26 cellular contexts compared by ENCODE assay signal in genomic region chr14:101626331-101626730, GRCh38.
"Had no signal": no experiment of that assay in that cellular context is flagged by ENCODE, and none has a peak within 500 bp of the region (broad histone marks: within the 10 kb centered on the region; RNA-seq: fewer than 3 reads in every experiment).

No MANE protein-coding gene starts in this region.

- H3K4me1 ChIP-seq: uterus had no signal

- H3K27ac ChIP-seq: stomach, suprapubic skin, testis, thoracic aorta, thyroid gland, tibial artery, tibial nerve, transverse colon, upper lobe of left lung, upper lobe of right lung, uterus, vagina had no signal

- H3K4me3 ChIP-seq: stomach, suprapubic skin, testis, thoracic aorta, thyroid gland, tibial artery, tibial nerve, transverse colon, upper lobe of left lung, upper lobe of right lung, uterus, vagina had no signal

- H3K9me3 ChIP-seq: stomach, suprapubic skin, testis, thoracic aorta, thyroid gland, tibial artery, tibial nerve, transverse colon, upper lobe of left lung, upper lobe of right lung, uterus, vagina had no signal

- DNase-seq: stimulated activated CD4-positive, alpha-beta T cell treated with anti-CD3 and anti-CD28 coated beads, Interleukin-2, amount 100 ng/mL, for 48 hours; stimulated activated CD4-positive, alpha-beta T cell treated with anti-CD3 and anti-CD28 coated beads, Interleukin-4, amount 100 ng/mL, for 1 hour; stimulated activated CD4-positive, alpha-beta T cell treated with anti-CD3 and anti-CD28 coated beads, Interleukin-4, amount 100 ng/mL, for 24 hours; stimulated activated CD4-positive, alpha-beta T cell treated with anti-CD3 and anti-CD28 coated beads, Interleukin-4, amount 100 ng/mL, for 4 hours; stimulated activated CD8-positive, alpha-beta memory T cell treated with anti-CD3 and anti-CD28 coated beads, Interleukin-4, amount 100 ng/mL, for 48 hours; stimulated activated naive B cell treated with anti-CD40 and anti-IgM and Interleukin-4, amounts not matched to agents 10 μg/mL and 1 μg/mL and 100 μg/mL, for 72 hours; stimulated activated naive CD4-positive, alpha-beta T cell; stimulated activated naive CD4-positive, alpha-beta T cell treated with Interleukin-2 at 50 U/mL for 16 hours; stimulated activated naive CD8-positive, alpha-beta T cell treated with anti-CD3 and anti-CD28 coated beads, Interleukin-15, amount 100 ng/mL, for 72 hours; stimulated activated naive CD8-positive, alpha-beta T cell treated with anti-CD3 and anti-CD28 coated beads, Interleukin-15, Interleukin-2, amounts not matched to agents 100 U/mL and 50 U/mL, for 24 hours; stomach; substantia nigra; testis; thyroid gland; tibial artery; transverse colon; trophoblast cell; upper lobe of left lung; upper lobe of right lung; uterus had no signal

- ATAC-seq: stimulated activated effector memory CD8-positive, alpha-beta T cell treated with anti-CD3 and anti-CD28 coated beads, Interleukin-12 subunit alpha, Interleukin-12 subunit beta, amount 100 ng/mL, for 72 hours; stimulated activated memory B cell treated with anti-CD40 and anti-IgM and Interleukin-4, amounts not matched to agents 10 μg/mL and 1 μg/mL and 100 μg/mL, for 72 hours; stimulated activated naive B cell treated with anti-CD40 and anti-IgM and Interleukin-4, amounts not matched to agents 10 μg/mL and 1 μg/mL and 100 μg/mL, for 72 hours; stimulated activated naive CD8-positive, alpha-beta T cell treated with anti-CD3 and anti-CD28 coated beads, Interleukin-15, amount 100 ng/mL, for 72 hours; stimulated activated naive CD8-positive, alpha-beta T cell treated with anti-CD3 and anti-CD28 coated beads, Interleukin-15, Interleukin-2, amounts not matched to agents 100 U/mL and 50 U/mL, for 24 hours; upper lobe of right lung had no signal

- H3K27me3 ChIP-seq: suprapubic skin, testis, thyroid gland, tibial nerve, transverse colon, upper lobe of left lung, upper lobe of right lung, uterus, vagina had no signal

- H3K36me3 ChIP-seq: stomach, suprapubic skin, thoracic aorta, thyroid gland, tibial artery, tibial nerve, transverse colon, upper lobe of left lung, upper lobe of right lung, uterus, vagina had no signal
